ENCODE assay signal across 8 cellular contexts in genomic region chr12:124509676-124510300, GRCh38. TPM values are rescaled to one million over a fixed set of nuclear protein-coding genes. Genes with fewer than 3 reads are reported as not detected.
DNase-seq lines count a peak whose midpoint lies in the region; ATAC-seq, FAIRE-seq and TF ChIP-seq lines count a peak whose summit lies in the region.

No MANE protein-coding gene starts in this region.

- peak overlapping the region; percentile 46 to 66; a peak in 4 of 6 replicates for H3K27ac ChIP-seq in A549

- ATAC-seq in A549: peak in 1 of 2 experiments; percentile 30; a peak in 3 of 6 replicates

- no peak for TF ChIP-seq EP300 in A549 (IDR thresholded peaks at IDR 0.05)

- CTCF ChIA-PET in A549 (lab: Yijun Ruan, JAX): interaction anchor here (0.6 to 3.8 kb wide), 9 partner anchors 10 to 376 kb away, joined by 3 to 13 read pairs (median 3); no protein-coding TSS in a partner anchor
- CTCF ChIA-PET in GM10248 (lab: Yijun Ruan, JAX): interaction anchor here (1.0 to 4.2 kb wide), 4 partner anchors 9 to 76 kb away, joined by 3 to 26 read pairs (median 5); no protein-coding TSS in a partner anchor

- peaks cover 47% of the 10 kb centered on the region for H3K4me1 ChIP-seq in A549

- FAIRE-seq in A549 (lab: Jason Lieb, UNC) (no peak), GM19239 (lab: Jason Lieb, UNC) (no peak)

- no peak for DNase-seq in A549 (ENCODE audit: low read depth in 1 of 2, low spot score in 1 of 2)
- DNase-seq in NCI-H1048 (lab: John Stamatoyannopoulos, UW): peak; percentile 14
- DNase-seq in epidermal melanocyte (ENCODE audit: insufficient read length, low spot score): peak; percentile 57
- peak; percentile 37 for DNase-seq in mucosa of gallbladder (ENCODE audit: low spot score)
- DNase-seq in GM10248 (ENCODE audit: extremely low spot score): no peak
- no peak for DNase-seq in T1000 (lab: John Stamatoyannopoulos, UW)
- no peak for DNase-seq in NCI-H345 treated with DMSO at 0.1 percent for 48 hours (lab: John Stamatoyannopoulos, UW; ENCODE audit: unreplicated experiment)
- DNase-seq in GM19239 (ENCODE audit: insufficient read length, low spot score): no peak

- 86% methylated on average over 8 of the region's 16 CpGs for WGBS in A549 (ENCODE audit: missing lambda C conversion rate)

- TF ChIP-seq CTCF in A549 (IDR thresholded peaks at IDR 0.05) (no peak), GM10248 (IDR thresholded peaks at IDR 0.05; ENCODE audit: control extremely low read depth, extremely low read depth, low read depth, missing control alignments) (no peak)

- TF ChIP-seq RAD21 in A549 (conservative IDR thresholded peaks at IDR 0.05 in 1 of 2, IDR thresholded peaks at IDR 0.05 in 1 of 2): no peak

- H3K4me2 ChIP-seq in A549: no peak overlapping the region

- H3K9me3 ChIP-seq in A549: no peaks in the 10 kb centered on the region

- H3K4me3 ChIP-seq in A549: no peak overlapping the region

- no peak for TF ChIP-seq POLR2A in A549 (IDR thresholded peaks at IDR 0.05; ENCODE audit: low read length)

- POLR2A ChIA-PET in A549 (lab: Yijun Ruan, JAX) (interaction anchor here (0.5 kb wide), 1 partner anchor 121 kb away, joined by 3 read pairs; no protein-coding TSS in a partner anchor), GM10248 (lab: Yijun Ruan, JAX) (no interaction called here)

TF ChIP-seq in A549, 52 proteins besides CTCF, POLR2A, EP300 and RAD21:
- TF ChIP-seq TP53 (CRISPR knock-in tag; IDR thresholded peaks at IDR 0.05) (no peak), USF2 (IDR thresholded peaks at IDR 0.05) (no peak), ESRRA (IDR thresholded peaks at IDR 0.05; ENCODE audit: borderline replicate concordance, low read length) (no peak), CEBPB (IDR thresholded peaks at IDR 0.05) (no peak), TFCP2L1 (CRISPR knock-in tag; IDR thresholded peaks at IDR 0.05) (no peak), CBX2 (IDR thresholded peaks at IDR 0.05; ENCODE audit: borderline replicate concordance, low read depth) (no peak), ATOH8 (CRISPR knock-in tag; IDR thresholded peaks at IDR 0.05; ENCODE audit: low read depth) (no peak)
TF ChIP-seq in A549: peak in this region for 0.

RNA-seq across cellular contexts. Expression of gene NCOR2, which starts 57.6 kb away (rescaled TPM):
- polyA plus RNA-seq in A549 (2011; rRNA removed) (14.1 and 19.3 TPM in 2 replicates), A549 (2017; fragmentation: RNase III; extraction: RNeasy Plus Mini Kit Qiagen cat#74134 plus additional on column Dnase treatment) (151 to 170 TPM (median 160 TPM) in 3 replicates)
- polyA plus RNA-seq in A549 (2012; cell fraction: cytosol; rRNA removed): 40.4 and 55.7 TPM in 2 replicates
- 206 and 232 TPM in 2 replicates for polyA plus RNA-seq in A549 (2012; cell fraction: nucleus; rRNA removed)
- 39.9 and 51.1 TPM in 2 replicates for polyA minus RNA-seq in A549 (2011; rRNA and poly(A)+ RNA removed)
- total RNA-seq in mucosa of gallbladder: 210 TPM

Comparison
In these comparisons a context has a peak if more than half of its experiments do, and no peak if none do; other contexts are left out.
1. DNase-seq: peak in NCI-H1048 (single experiment), epidermal melanocyte (single experiment) and mucosa of gallbladder (single experiment); none in A549 (0 of 2), GM10248 (single experiment), T1000 (single experiment), NCI-H345 treated with DMSO at 0.1 percent for 48 hours (single experiment) and GM19239 (single experiment).